8 cellular contexts compared by ENCODE assay signal in the genomic region with DNA sequence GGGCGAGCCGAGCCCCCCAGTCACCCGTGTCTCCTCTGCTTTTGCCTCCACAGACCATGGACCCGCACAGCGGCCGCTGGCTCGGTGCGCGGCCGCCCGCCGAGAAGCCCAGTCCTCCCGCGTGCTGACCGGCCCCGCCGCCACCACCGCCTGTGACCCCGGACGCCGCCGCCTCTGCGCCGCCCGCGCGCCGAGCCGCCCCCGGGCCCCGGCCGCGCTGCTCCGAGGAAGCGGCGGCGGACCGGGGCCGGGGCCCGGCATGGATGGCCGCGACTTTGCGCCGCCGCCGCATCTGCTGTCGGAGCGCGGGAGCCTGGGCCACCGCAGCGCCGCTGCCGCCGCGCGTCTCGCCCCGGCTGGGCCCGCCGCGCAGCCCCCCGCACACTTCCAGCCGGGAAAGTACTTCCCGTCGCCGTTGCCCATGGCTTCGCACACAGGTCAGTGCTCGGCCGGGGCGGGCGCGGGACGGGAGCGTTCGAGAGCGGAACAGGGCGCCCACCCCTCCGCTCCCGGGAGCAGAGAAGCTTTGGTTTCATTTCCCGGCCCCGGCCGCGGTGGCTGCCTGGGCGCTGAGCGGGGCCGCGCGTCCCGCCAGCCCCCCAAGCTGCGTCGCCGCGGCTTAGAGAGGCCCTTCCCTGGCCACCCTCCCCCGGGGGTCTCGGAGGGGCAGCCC. TPM values are rescaled to one million over a fixed set of nuclear protein-coding genes. Genes with fewer than 3 reads are reported as not detected.
A peak's percentile ranks its signal among the peaks of the same experiment; 100 is the strongest.
DNase-seq lines count a peak whose midpoint lies in the region; ATAC-seq and TF ChIP-seq lines count a peak whose summit lies in the region.

No MANE protein-coding gene starts in this region.

- H3K79me2 ChIP-seq in DND-41 (ENCODE audit: insufficient read depth, low read length) = peaks cover 7% of the 10 kb centered on the region; the same call in 1 of the 2 replicates

- no peak overlapping the region for H3K27ac ChIP-seq in DND-41 (ENCODE audit: low read length)
- peak overlapping the region; percentile 96 to 100 (median 99) for H3K27ac ChIP-seq in esophagus muscularis mucosa (replicated peaks in 1 of 4)
- peak overlapping the region; percentile 85 to 94 for H3K27ac ChIP-seq in ovary

- no peak for TF ChIP-seq EP300 in esophagus muscularis mucosa (IDR thresholded peaks at IDR 0.05)
- no peak for TF ChIP-seq EP300 in ovary (IDR thresholded peaks at IDR 0.05)

- no peak for ATAC-seq in DND-41 (ENCODE audit: insufficient read depth, low read depth)
- no peak for ATAC-seq in GM19035 (IDR thresholded peaks at IDR 0.05; ENCODE audit: unreplicated experiment)

- peak overlapping the region; percentile 69 for H3K4me2 ChIP-seq in DND-41 (ENCODE audit: insufficient read depth, low read length)

- no peak overlapping the region for H2AFZ ChIP-seq in DND-41 (ENCODE audit: low read depth, low read length)

- DNase-seq in DND-41 = peak; percentile 33
- DNase-seq in OCI-M1 (lab: John Stamatoyannopoulos, UW) = peak; percentile 12
- no peak for DNase-seq in esophagus muscularis mucosa (ENCODE audit: extremely low spot score)
- no peak for DNase-seq in ovary
- DNase-seq in Kasumi-1 (lab: John Stamatoyannopoulos, UW) = no peak
- DNase-seq in superior temporal gyrus (ENCODE audit: extremely low spot score) = no peak
- DNase-seq in NCI-H526 treated with DMSO at 0.1 percent for 48 hours (lab: John Stamatoyannopoulos, UW) = no peak

- H3K9me3 ChIP-seq in DND-41 (ENCODE audit: insufficient read depth, low read length, severe bottlenecking) (no peaks in the 10 kb centered on the region), esophagus muscularis mucosa (no peaks in the 10 kb centered on the region), ovary (no peaks in the 10 kb centered on the region)

- peak overlapping the region; percentile 42; the same call in 1 of the 2 replicates for H3K9ac ChIP-seq in DND-41 (ENCODE audit: low read depth, low read length)

- no peak for TF ChIP-seq CTCF in DND-41 (IDR thresholded peaks at IDR 0.05; ENCODE audit: borderline replicate concordance, extremely low read depth, low read length, poor library complexity, severe bottlenecking)
- no peak for TF ChIP-seq CTCF in esophagus muscularis mucosa (IDR thresholded peaks at IDR 0.05)
- TF ChIP-seq CTCF in ovary (IDR thresholded peaks at IDR 0.05) = no peak

- TF ChIP-seq POLR2A in esophagus muscularis mucosa (IDR thresholded peaks at IDR 0.05; ENCODE audit: low read depth) (no peak), ovary (IDR thresholded peaks at IDR 0.05) (no peak)

- H3K4me1 ChIP-seq in DND-41 (ENCODE audit: insufficient read depth, low read length) = peaks cover 53% of the 10 kb centered on the region
- peaks cover 52 to 67% (median 65%) of the 10 kb centered on the region in 4 donors for H3K4me1 ChIP-seq in esophagus muscularis mucosa
- peaks cover 22% of the 10 kb centered on the region for H3K4me1 ChIP-seq in ovary (ENCODE audit: insufficient read depth)

- H3K36me3 ChIP-seq in DND-41 (ENCODE audit: insufficient read depth, low read length) (no peaks in the 10 kb centered on the region; the same call in 1 of the 2 replicates), esophagus muscularis mucosa (no peaks in the 10 kb centered on the region), ovary (no peaks in the 10 kb centered on the region)

- H3K27me3 ChIP-seq in DND-41 (ENCODE audit: insufficient read depth, low read length, poor library complexity) = peaks cover 79% of the 10 kb centered on the region
- H3K27me3 ChIP-seq in esophagus muscularis mucosa = no peaks in the 10 kb centered on the region
- no peaks in the 10 kb centered on the region for H3K27me3 ChIP-seq in ovary

- H3K4me3 ChIP-seq in DND-41 (ENCODE audit: low read depth in 1 of 2, low read length in 2 of 2) = peak overlapping the region in 1 of 2 experiments; percentile 57; a peak in 2 of 4 replicates
- H3K4me3 ChIP-seq in esophagus muscularis mucosa = peak overlapping the region; percentile 79 to 95 (median 90)
- H3K4me3 ChIP-seq in ovary = peak overlapping the region; percentile 75

- H4K20me1 ChIP-seq in DND-41 (ENCODE audit: insufficient read depth, low read length) = peaks cover 33% of the 10 kb centered on the region

- WGBS in esophagus muscularis mucosa = no CpG with 5 or more reads among the region's 95 CpGs
- 0% methylated on average over 26 to 95 of the region's 95 CpGs for whole genome bisulfite sequencing in ovary, 3 donors

- intact Hi-C loops in esophagus muscularis mucosa (cut with DNase I) (loop anchor here (5.0 kb wide), 2 partner anchors 83 to 113 kb away; a partner anchor contains a TSS), ovary (cut with DNase I) (loop anchor here (5.0 to 10.0 kb wide), 5 partner anchors 83 to 142 kb away; a partner anchor contains a TSS)

RNA-seq across cellular contexts. Expression of a gene that starts 4.4 kb away (rescaled TPM):
- total RNA-seq in esophagus muscularis mucosa (10 to 100 TPM; 15.9 to 38.1 (median 21.1) TPM), ovary (10 to 100 TPM in 6 of 7 donors, 1 to 10 TPM in 1; 7.6 to 31.9 (median 24.2) TPM)
- 10 to 100 TPM in 1 of 2 donors, 1 to 10 TPM in 1; 1.9 to 16.0 TPM for polyA plus RNA-seq in ovary

Comparison
In these comparisons a context has a peak if more than half of its experiments do, and no peak if none do; other contexts are left out.
1. DNase-seq: peak in DND-41 (single experiment) and OCI-M1 (single experiment); none in esophagus muscularis mucosa (single experiment), ovary (0 of 5), Kasumi-1 (0 of 2), superior temporal gyrus (single experiment) and NCI-H526 treated with DMSO at 0.1 percent for 48 hours (single experiment).